2 cellular contexts compared by ENCODE assay signal in the genomic region with DNA sequence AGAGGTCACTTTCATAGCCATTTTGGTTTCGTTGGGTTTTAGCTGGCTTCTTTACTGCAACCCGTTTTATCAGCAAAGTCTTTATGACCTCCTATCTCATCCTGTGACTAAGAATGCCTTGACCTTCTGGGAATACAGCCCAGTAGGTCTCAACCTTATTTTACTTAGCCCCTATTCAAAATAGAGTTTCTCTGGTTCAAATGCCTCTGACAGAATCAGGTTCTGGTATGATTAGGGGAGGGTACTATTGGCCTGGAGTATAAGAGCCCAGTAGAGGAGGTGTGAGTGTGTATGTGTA.
A peak's percentile ranks its signal among the peaks of the same experiment; 100 is the strongest.
TF ChIP-seq lines count a peak whose summit lies in the region.

No MANE protein-coding gene starts in this region.

TF ChIP-seq in GM23338, 12 proteins besides CTCF, POLR2A, EP300 and RAD21:
- TF ChIP-seq JUNB (IDR thresholded peaks at IDR 0.05; ENCODE audit: unreplicated experiment) = no peak

TF ChIP-seq in K562, 482 proteins besides CTCF, POLR2A, EP300 and RAD21:
- TF ChIP-seq RREB1 (CRISPR knock-in tag; IDR thresholded peaks at IDR 0.05) (no peak), TSC22D4 (tag; IDR thresholded peaks at IDR 0.05) (no peak), GMEB1 (CRISPR knock-in tag; IDR thresholded peaks at IDR 0.05) (no peak), ZNF766 (CRISPR knock-in tag; conservative IDR thresholded peaks at IDR 0.05) (peak; percentile 52; the same call in 1 of the 2 replicates), ZFP36 (IDR thresholded peaks at IDR 0.05; ENCODE audit: low read depth, low read length, partially characterized antibody) (no peak), GTF2E2 (tag; IDR thresholded peaks at IDR 0.05) (no peak), NR2C2 (CRISPR knock-in tag; IDR thresholded peaks at IDR 0.05) (no peak), NR2C2 (tag; IDR thresholded peaks at IDR 0.05) (peak; percentile 68), RBM25 (IDR thresholded peaks at IDR 0.05; ENCODE audit: low read depth, low read length, severe bottlenecking) (no peak), TCF7L2 (IDR thresholded peaks at IDR 0.05; ENCODE audit: low read depth, low read length) (no peak), ZNF197 (CRISPR knock-in tag; IDR thresholded peaks at IDR 0.05; ENCODE audit: low read depth) (0 out of 2 replicates have a peak, but pooled peaks have one; percentile 15), NR2C1 (IDR thresholded peaks at IDR 0.05) (no peak), NR2C1 (tag; IDR thresholded peaks at IDR 0.05) (0 out of 2 replicates have a peak, but pooled peaks have one; percentile 51), MCM7 (IDR thresholded peaks at IDR 0.05) (no peak), ZNF77 (CRISPR knock-in tag; IDR thresholded peaks at IDR 0.05) (no peak), FOSL1 (tag; conservative IDR thresholded peaks at IDR 0.05) (peak; percentile 42; the same call in 1 of the 2 replicates), RBM39 (optimal IDR thresholded peaks at IDR 0.05; ENCODE audit: low read depth, low read length) (no peak), ESRRA (IDR thresholded peaks at IDR 0.05; ENCODE audit: borderline replicate concordance, low read depth) (peak; percentile 13; the same call in 1 of the 2 replicates)
- TF ChIP-seq, protein P1, sequence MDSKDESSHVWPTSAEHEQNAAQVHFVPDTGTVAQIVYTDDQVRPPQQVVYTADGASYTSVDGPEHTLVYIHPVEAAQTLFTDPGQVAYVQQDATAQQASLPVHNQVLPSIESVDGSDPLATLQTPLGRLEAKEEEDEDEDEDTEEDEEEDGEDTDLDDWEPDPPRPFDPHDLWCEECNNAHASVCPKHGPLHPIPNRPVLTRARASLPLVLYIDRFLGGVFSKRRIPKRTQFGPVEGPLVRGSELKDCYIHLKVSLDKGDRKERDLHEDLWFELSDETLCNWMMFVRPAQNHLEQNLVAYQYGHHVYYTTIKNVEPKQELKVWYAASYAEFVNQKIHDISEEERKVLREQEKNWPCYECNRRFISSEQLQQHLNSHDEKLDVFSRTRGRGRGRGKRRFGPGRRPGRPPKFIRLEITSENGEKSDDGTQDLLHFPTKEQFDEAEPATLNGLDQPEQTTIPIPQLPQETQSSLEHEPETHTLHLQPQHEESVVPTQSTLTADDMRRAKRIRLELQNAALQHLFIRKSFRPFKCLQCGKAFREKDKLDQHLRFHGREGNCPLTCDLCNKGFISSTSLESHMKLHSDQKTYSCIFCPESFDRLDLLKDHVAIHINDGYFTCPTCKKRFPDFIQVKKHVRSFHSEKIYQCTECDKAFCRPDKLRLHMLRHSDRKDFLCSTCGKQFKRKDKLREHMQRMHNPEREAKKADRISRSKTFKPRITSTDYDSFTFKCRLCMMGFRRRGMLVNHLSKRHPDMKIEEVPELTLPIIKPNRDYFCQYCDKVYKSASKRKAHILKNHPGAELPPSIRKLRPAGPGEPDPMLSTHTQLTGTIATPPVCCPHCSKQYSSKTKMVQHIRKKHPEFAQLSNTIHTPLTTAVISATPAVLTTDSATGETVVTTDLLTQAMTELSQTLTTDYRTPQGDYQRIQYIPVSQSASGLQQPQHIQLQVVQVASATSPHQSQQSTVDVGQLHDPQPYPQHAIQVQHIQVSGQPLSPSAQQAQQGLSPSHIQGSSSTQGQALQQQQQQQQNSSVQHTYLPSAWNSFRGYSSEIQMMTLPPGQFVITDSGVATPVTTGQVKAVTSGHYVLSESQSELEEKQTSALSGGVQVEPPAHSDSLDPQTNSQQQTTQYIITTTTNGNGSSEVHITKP (IDR thresholded peaks at IDR 0.05; ENCODE audit: partially characterized antibody) = no peak
- TF ChIP-seq, protein P2, sequence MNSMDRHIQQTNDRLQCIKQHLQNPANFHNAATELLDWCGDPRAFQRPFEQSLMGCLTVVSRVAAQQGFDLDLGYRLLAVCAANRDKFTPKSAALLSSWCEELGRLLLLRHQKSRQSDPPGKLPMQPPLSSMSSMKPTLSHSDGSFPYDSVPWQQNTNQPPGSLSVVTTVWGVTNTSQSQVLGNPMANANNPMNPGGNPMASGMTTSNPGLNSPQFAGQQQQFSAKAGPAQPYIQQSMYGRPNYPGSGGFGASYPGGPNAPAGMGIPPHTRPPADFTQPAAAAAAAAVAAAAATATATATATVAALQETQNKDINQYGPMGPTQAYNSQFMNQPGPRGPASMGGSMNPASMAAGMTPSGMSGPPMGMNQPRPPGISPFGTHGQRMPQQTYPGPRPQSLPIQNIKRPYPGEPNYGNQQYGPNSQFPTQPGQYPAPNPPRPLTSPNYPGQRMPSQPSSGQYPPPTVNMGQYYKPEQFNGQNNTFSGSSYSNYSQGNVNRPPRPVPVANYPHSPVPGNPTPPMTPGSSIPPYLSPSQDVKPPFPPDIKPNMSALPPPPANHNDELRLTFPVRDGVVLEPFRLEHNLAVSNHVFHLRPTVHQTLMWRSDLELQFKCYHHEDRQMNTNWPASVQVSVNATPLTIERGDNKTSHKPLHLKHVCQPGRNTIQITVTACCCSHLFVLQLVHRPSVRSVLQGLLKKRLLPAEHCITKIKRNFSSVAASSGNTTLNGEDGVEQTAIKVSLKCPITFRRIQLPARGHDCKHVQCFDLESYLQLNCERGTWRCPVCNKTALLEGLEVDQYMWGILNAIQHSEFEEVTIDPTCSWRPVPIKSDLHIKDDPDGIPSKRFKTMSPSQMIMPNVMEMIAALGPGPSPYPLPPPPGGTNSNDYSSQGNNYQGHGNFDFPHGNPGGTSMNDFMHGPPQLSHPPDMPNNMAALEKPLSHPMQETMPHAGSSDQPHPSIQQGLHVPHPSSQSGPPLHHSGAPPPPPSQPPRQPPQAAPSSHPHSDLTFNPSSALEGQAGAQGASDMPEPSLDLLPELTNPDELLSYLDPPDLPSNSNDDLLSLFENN (IDR thresholded peaks at IDR 0.05; ENCODE audit: low read depth in 2 of 2, low read length in 2 of 2) = no peak
